22 cellular contexts compared by ENCODE assay signal in the genomic region with DNA sequence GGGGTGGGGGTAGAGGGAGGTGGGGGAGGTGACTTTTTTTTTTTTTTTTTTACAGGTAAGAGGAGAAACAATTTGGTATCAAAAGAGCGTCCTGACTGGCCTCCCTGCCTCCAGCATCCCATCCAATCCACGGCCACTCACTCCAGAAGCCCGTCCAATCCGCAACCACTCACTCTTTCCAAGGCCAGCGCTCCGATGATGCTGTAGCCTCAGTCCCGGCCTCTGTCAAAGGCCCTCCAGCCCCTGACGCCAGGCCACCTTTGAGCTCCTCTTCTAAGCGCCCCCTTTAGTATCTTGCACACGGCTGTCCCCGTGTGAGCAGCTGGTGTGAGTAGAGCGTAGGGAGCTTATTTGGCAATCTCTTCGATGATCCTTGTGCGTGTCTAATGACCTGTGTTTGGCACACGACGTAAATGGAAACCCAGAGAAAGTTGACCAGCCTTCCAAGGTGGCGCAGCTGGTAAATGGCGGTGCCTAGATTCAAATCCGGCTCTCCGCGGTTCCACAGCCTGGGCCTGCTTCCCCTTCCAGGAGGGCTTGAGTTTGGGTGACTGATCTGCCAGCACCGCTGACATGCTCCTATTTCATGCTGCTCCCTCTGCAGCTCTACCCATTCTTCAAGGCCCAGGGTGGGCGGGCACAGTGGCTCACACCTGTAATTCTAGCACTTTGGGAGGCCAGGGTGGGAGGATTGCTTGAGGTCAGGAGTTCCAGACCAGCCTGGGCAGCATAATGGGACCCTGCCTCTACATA. TPM values are rescaled to one million over a fixed set of nuclear protein-coding genes. Genes with fewer than 3 reads are reported as not detected.
DNase-seq lines count a peak whose midpoint lies in the region; ATAC-seq, FAIRE-seq and TF ChIP-seq lines count a peak whose summit lies in the region.
"Had no signal": no experiment of that assay in that cellular context is flagged by ENCODE, and none has a peak within 500 bp of the region (broad histone marks: within the 10 kb centered on the region; RNA-seq: fewer than 3 reads in every experiment).

No MANE protein-coding gene starts in this region.

- H3K4me3 ChIP-seq in BLaER1 (no peak overlapping the region), IMR-90 (ENCODE audit: insufficient read depth, low read depth, low read length) (no peak overlapping the region), foreskin fibroblast (ENCODE audit: low read depth in 1 of 2, low read length in 2 of 2) (no peak overlapping the region)

- FAIRE-seq in urothelium cell line (lab: Jason Lieb, UNC), result no peak
- FAIRE-seq: G401.6, GM12892, RCC 7860 had no signal

- 0 out of 2 replicates have a peak overlapping the region, but pooled peaks have one; percentile 13 for H3K27ac ChIP-seq in BLaER1
- no peak overlapping the region for H3K27ac ChIP-seq in IMR-90 (ENCODE audit: insufficient read depth, low read length)
- H3K27ac ChIP-seq: KMS-11 had no signal

- no peak for ATAC-seq in IMR-90 (ENCODE audit: low read depth)

- TF ChIP-seq POLR2A in IMR-90 (IDR thresholded peaks at IDR 0.05; ENCODE audit: low read depth, low read length), result no peak

- BruUV-seq in IMR-90 (replicated peaks; lab: Mats Ljungman, UMichigan), result no TSS peak

- dilution Hi-C loops in IMR-90 (cut with HindIII; ENCODE audit: low sequenced_read_pairs, unreplicated experiment), result no loop called here

- H2BK15ac ChIP-seq in IMR-90 (ENCODE audit: low read depth, low read length), result no peak overlapping the region

- no peak overlapping the region for H2AK5ac ChIP-seq in IMR-90 (ENCODE audit: low read depth, low read length)

- H2BK120ac ChIP-seq in IMR-90 (ENCODE audit: low read depth, low read length), result no peak overlapping the region

- H2BK20ac ChIP-seq in IMR-90 (ENCODE audit: low read depth, low read length), result no peak overlapping the region

- in situ Hi-C loops in IMR-90 (cut with MboI; ENCODE audit: low sequenced_read_pairs), result loop anchor here (25.0 kb wide), 1 partner anchor 181 kb away; no protein-coding TSS in a partner anchor

- no peak for TF ChIP-seq CTCF in IMR-90 (conservative IDR thresholded peaks at IDR 0.05; ENCODE audit: low read depth, low read length)
- no peak for TF ChIP-seq CTCF in foreskin fibroblast (IDR thresholded peaks at IDR 0.05; ENCODE audit: low read depth, low read length)

- CTCF ChIA-PET in IMR-90 (lab: Yijun Ruan, JAX), result interaction anchor here (0.5 to 2.2 kb wide), 4 partner anchors 11 to 218 kb away, joined by 3 to 8 read pairs (median 4); no protein-coding TSS in a partner anchor

- no peaks in the 10 kb centered on the region for H3K79me1 ChIP-seq in IMR-90 (ENCODE audit: low read depth in 1 of 2, low read length in 2 of 2)

- no peak overlapping the region for H4K91ac ChIP-seq in IMR-90 (ENCODE audit: insufficient read depth, low read depth, low read length)

- no peak overlapping the region for H3K56ac ChIP-seq in IMR-90 (ENCODE audit: extremely low read depth, insufficient read depth, low read length)

- no peak overlapping the region for H2AFZ ChIP-seq in IMR-90 (replicated peaks; ENCODE audit: low read length, poor library complexity)

- DNase-seq in IMR-90 (no peak), islet precursor cell (peak; percentile 40), posterior vena cava (ENCODE audit: low spot score) (peak; percentile 51), T-helper 9 cell (no peak), foreskin fibroblast (no peak), urothelium cell line (ENCODE audit: low spot score) (no peak)
- DNase-seq: AML-193; HFFc6; NCI-H1105; NCI-H146; NCI-H2029 treated with DMSO at 0.1 percent for 48 hours; NCI-H226; NCI-H510A treated with DMSO at 0.1 percent for 48 hours; NCI-H748 treated with DMSO at 0.1 percent for 48 hours; NK-92 treated with Interleukin-12 subunit alpha and Interleukin-12 subunit beta, amount 100 ng/mL, for 24 hours; Right ventricle myocardium superior had no signal

- peak overlapping the region; percentile 27; the same call in 1 of the 2 replicates for H3K4ac ChIP-seq in IMR-90 (ENCODE audit: low read depth, low read length)

- H4K20me1 ChIP-seq in BLaER1 (no peaks in the 10 kb centered on the region), IMR-90 (ENCODE audit: insufficient read depth, low read length) (no peaks in the 10 kb centered on the region; the same call in 1 of the 2 replicates)

- H3K9me1 ChIP-seq in IMR-90 (ENCODE audit: insufficient read depth, low read length), result no peaks in the 10 kb centered on the region

- intact Hi-C loops in IMR-90 (cut with micrococcal nuclease) (no loop called here), posterior vena cava (cut with DNase I) (no loop called here)

- H2AK9ac ChIP-seq in IMR-90 (replicated peaks; ENCODE audit: low read depth, low read length, poor library complexity), result no peak overlapping the region

- H4K8ac ChIP-seq in IMR-90 (ENCODE audit: low read depth in 2 of 2, low read length in 2 of 2), result no peak overlapping the region

- no peak overlapping the region for H3K23ac ChIP-seq in IMR-90 (ENCODE audit: low read depth, low read length)

- no peak overlapping the region for H3K18ac ChIP-seq in IMR-90 (ENCODE audit: low read depth, low read length)

- no peak overlapping the region for H4K5ac ChIP-seq in IMR-90 (ENCODE audit: low read depth, low read length)

- WGBS in IMR-90 (ENCODE audit: extremely low coverage in 2 of 2, insufficient read length in 1 of 2), 2 experiments, result 90% methylated on average over 8 of the region's 23 CpGs; no CpG with 5 or more reads in 1 of the 2 experiments

- no peak for TF ChIP-seq RAD21 in IMR-90 (IDR thresholded peaks at IDR 0.05; ENCODE audit: low read length)

- H3K9me3 ChIP-seq in BLaER1 (no peaks in the 10 kb centered on the region), IMR-90 (ENCODE audit: control insufficient read depth, insufficient read depth, low read length) (no peaks in the 10 kb centered on the region)

- H3K14ac ChIP-seq in IMR-90 (replicated peaks; ENCODE audit: low read depth, low read length), result no peak overlapping the region

- no peak overlapping the region for H2BK5ac ChIP-seq in IMR-90 (ENCODE audit: low read depth, low read length, poor library complexity, severe bottlenecking)

- H3K4me1 ChIP-seq in BLaER1, result peaks cover 47% of the 10 kb centered on the region
- H3K4me1 ChIP-seq in IMR-90 (ENCODE audit: control insufficient read depth, insufficient read depth, low read length), result no peaks in the 10 kb centered on the region

- H3K9ac ChIP-seq in BLaER1, result 0 out of 2 replicates have a peak overlapping the region, but pooled peaks have one; percentile 43
- H3K9ac ChIP-seq in IMR-90 (ENCODE audit: low read depth, low read length), result no peak overlapping the region
- H3K9ac ChIP-seq: KMS-11 had no signal

- POLR2A ChIA-PET in IMR-90 (lab: Charles Lee; ENCODE audit: unreplicated experiment), result no interaction called here

- no peaks in the 10 kb centered on the region for H3K36me3 ChIP-seq in BLaER1
- H3K36me3 ChIP-seq in IMR-90 (ENCODE audit: control insufficient read depth, insufficient read depth, low read length), result no peaks in the 10 kb centered on the region

- H3K27me3 ChIP-seq in BLaER1, result no peaks in the 10 kb centered on the region
- peaks cover 3% of the 10 kb centered on the region; the same call in 1 of the 2 replicates for H3K27me3 ChIP-seq in IMR-90 (ENCODE audit: control insufficient read depth, insufficient read depth, low read length)

- peak overlapping the region; percentile 81 for H3K4me2 ChIP-seq in BLaER1
- no peak overlapping the region for H3K4me2 ChIP-seq in IMR-90 (ENCODE audit: low read depth, low read length)
- H3K4me2 ChIP-seq: KMS-11 had no signal

TF ChIP-seq in IMR-90, 13 proteins besides CTCF, POLR2A, EP300 and RAD21:
- TF ChIP-seq CHD1 (IDR thresholded peaks at IDR 0.05; ENCODE audit: low read depth, low read length) (no peak), NFE2L2 (IDR thresholded peaks at IDR 0.05; ENCODE audit: low read depth, low read length) (no peak), FOS (IDR thresholded peaks at IDR 0.05; ENCODE audit: low read depth, low read length) (no peak), RCOR1 (IDR thresholded peaks at IDR 0.05; ENCODE audit: insufficient replicate concordance, low read length) (no peak), BHLHE40 (IDR thresholded peaks at IDR 0.05; ENCODE audit: low read depth, low read length) (no peak), CEBPB (IDR thresholded peaks at IDR 0.05; ENCODE audit: low read depth, low read length) (no peak), MAZ (IDR thresholded peaks at IDR 0.05; ENCODE audit: borderline replicate concordance, low read depth, low read length) (no peak), RFX5 (IDR thresholded peaks at IDR 0.05; ENCODE audit: low read depth, low read length) (no peak), MXI1 (IDR thresholded peaks at IDR 0.05; ENCODE audit: borderline replicate concordance, low read depth, low read length) (no peak), SMC3 (IDR thresholded peaks at IDR 0.05; ENCODE audit: low read depth, low read length) (no peak), MAFK (IDR thresholded peaks at IDR 0.05; ENCODE audit: low read depth, low read length) (no peak)
- TF ChIP-seq, protein P1, sequence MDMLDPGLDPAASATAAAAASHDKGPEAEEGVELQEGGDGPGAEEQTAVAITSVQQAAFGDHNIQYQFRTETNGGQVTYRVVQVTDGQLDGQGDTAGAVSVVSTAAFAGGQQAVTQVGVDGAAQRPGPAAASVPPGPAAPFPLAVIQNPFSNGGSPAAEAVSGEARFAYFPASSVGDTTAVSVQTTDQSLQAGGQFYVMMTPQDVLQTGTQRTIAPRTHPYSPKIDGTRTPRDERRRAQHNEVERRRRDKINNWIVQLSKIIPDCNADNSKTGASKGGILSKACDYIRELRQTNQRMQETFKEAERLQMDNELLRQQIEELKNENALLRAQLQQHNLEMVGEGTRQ (IDR thresholded peaks at IDR 0.05; ENCODE audit: low read depth, low read length), result no peak
- TF ChIP-seq, protein P2, sequence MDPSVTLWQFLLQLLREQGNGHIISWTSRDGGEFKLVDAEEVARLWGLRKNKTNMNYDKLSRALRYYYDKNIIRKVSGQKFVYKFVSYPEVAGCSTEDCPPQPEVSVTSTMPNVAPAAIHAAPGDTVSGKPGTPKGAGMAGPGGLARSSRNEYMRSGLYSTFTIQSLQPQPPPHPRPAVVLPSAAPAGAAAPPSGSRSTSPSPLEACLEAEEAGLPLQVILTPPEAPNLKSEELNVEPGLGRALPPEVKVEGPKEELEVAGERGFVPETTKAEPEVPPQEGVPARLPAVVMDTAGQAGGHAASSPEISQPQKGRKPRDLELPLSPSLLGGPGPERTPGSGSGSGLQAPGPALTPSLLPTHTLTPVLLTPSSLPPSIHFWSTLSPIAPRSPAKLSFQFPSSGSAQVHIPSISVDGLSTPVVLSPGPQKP (IDR thresholded peaks at IDR 0.05; ENCODE audit: borderline replicate concordance, low read depth, low read length), result no peak
TF ChIP-seq in IMR-90: peak in this region for 0.

RNA-seq across cellular contexts. Expression of a gene that starts 23.8 kb away (rescaled TPM):
- 148 and 153 TPM in 2 replicates for total RNA-seq in IMR-90 (2012; rRNA removed)
- 268 and 332 TPM in 2 replicates for polyA plus RNA-seq in IMR-90 (2012; rRNA removed)
- polyA plus RNA-seq in IMR-90 (2012; cell fraction: cytosol; rRNA removed), result 300 and 432 TPM in 2 replicates
- 369 and 399 TPM in 2 replicates for polyA plus RNA-seq in IMR-90 (2012; cell fraction: nucleus; rRNA removed; ENCODE audit: low replicate concordance)
- total RNA-seq in posterior vena cava, result 10 to 100 TPM; 75.3 to 85.8 TPM
- polyA plus RNA-seq: CD14-positive monocyte had no signal

Comparison
In these comparisons a context has a peak if more than half of its experiments do, and no peak if none do; other contexts are left out.
1. DNase-seq: peak in islet precursor cell (single experiment) and posterior vena cava (single experiment); none in IMR-90 (single experiment), T-helper 9 cell (single experiment), foreskin fibroblast (0 of 2) and urothelium cell line (single experiment).